ENCODE assay signal across 2 cellular contexts in genomic region chr3:132418916-132419315, GRCh38.
TF ChIP-seq lines count a peak whose summit lies in the region.

No MANE protein-coding gene starts in this region.

TF ChIP-seq in IMR-90, 13 proteins besides CTCF, POLR2A, EP300 and RAD21:
- TF ChIP-seq MAZ (IDR thresholded peaks at IDR 0.05; ENCODE audit: borderline replicate concordance, low read depth, low read length) (no peak), SMC3 (IDR thresholded peaks at IDR 0.05; ENCODE audit: low read depth, low read length) (no peak), BHLHE40 (IDR thresholded peaks at IDR 0.05; ENCODE audit: low read depth, low read length) (no peak), FOS (IDR thresholded peaks at IDR 0.05; ENCODE audit: low read depth, low read length) (no peak), RCOR1 (IDR thresholded peaks at IDR 0.05; ENCODE audit: insufficient replicate concordance, low read length) (no peak), NFE2L2 (IDR thresholded peaks at IDR 0.05; ENCODE audit: low read depth, low read length) (no peak), RFX5 (IDR thresholded peaks at IDR 0.05; ENCODE audit: low read depth, low read length) (no peak), CHD1 (IDR thresholded peaks at IDR 0.05; ENCODE audit: low read depth, low read length) (no peak), USF2 (IDR thresholded peaks at IDR 0.05; ENCODE audit: low read depth, low read length) (no peak), CEBPB (IDR thresholded peaks at IDR 0.05; ENCODE audit: low read depth, low read length) (no peak), MXI1 (IDR thresholded peaks at IDR 0.05; ENCODE audit: borderline replicate concordance, low read depth, low read length) (no peak)

TF ChIP-seq in HepG2, 621 proteins besides CTCF, POLR2A, EP300 and RAD21:
- TF ChIP-seq CEBPG (CRISPR knock-in tag; IDR thresholded peaks at IDR 0.05) = no peak
- no peak for TF ChIP-seq MLLT10 (CRISPR knock-in tag; IDR thresholded peaks at IDR 0.05)
- no peak for TF ChIP-seq YY1 (IDR thresholded peaks at IDR 0.05; ENCODE audit: insufficient read depth, insufficient replicate concordance, low read depth, low read length)
- TF ChIP-seq YEATS4 (CRISPR knock-in tag; IDR thresholded peaks at IDR 0.05; ENCODE audit: borderline replicate concordance) = no peak
- TF ChIP-seq TEAD3 (CRISPR knock-in tag; optimal IDR thresholded peaks at IDR 0.05; ENCODE audit: borderline replicate concordance) = no peak
- no peak for TF ChIP-seq ZNF160 (CRISPR knock-in tag; IDR thresholded peaks at IDR 0.05)
- TF ChIP-seq ZNF782 (CRISPR knock-in tag; IDR thresholded peaks at IDR 0.05; ENCODE audit: borderline replicate concordance) = no peak
- no peak for TF ChIP-seq SMARCC2 (IDR thresholded peaks at IDR 0.05)
- no peak for TF ChIP-seq ZSCAN5A (CRISPR knock-in tag; IDR thresholded peaks at IDR 0.05; ENCODE audit: borderline replicate concordance)
- no peak for TF ChIP-seq CCDC6 (CRISPR knock-in tag; IDR thresholded peaks at IDR 0.05)
- TF ChIP-seq ZNF567 (CRISPR knock-in tag; IDR thresholded peaks at IDR 0.05; ENCODE audit: borderline replicate concordance) = no peak
- TF ChIP-seq KLF16 (CRISPR knock-in tag; IDR thresholded peaks at IDR 0.05) = no peak
- TF ChIP-seq POGK (CRISPR knock-in tag; conservative IDR thresholded peaks at IDR 0.05) = no peak
- TF ChIP-seq ZFAT (CRISPR knock-in tag; conservative IDR thresholded peaks at IDR 0.05) = no peak
- TF ChIP-seq IRF1 (CRISPR knock-in tag; IDR thresholded peaks at IDR 0.05; ENCODE audit: low read depth) = no peak
- TF ChIP-seq ZNF335 (CRISPR knock-in tag; IDR thresholded peaks at IDR 0.05) = no peak
- no peak for TF ChIP-seq ATAD3A (CRISPR knock-in tag; IDR thresholded peaks at IDR 0.05)
- TF ChIP-seq ATF2 (CRISPR knock-in tag; IDR thresholded peaks at IDR 0.05) = no peak
